ENCODE assay signal across 9 cellular contexts in the genomic region with DNA sequence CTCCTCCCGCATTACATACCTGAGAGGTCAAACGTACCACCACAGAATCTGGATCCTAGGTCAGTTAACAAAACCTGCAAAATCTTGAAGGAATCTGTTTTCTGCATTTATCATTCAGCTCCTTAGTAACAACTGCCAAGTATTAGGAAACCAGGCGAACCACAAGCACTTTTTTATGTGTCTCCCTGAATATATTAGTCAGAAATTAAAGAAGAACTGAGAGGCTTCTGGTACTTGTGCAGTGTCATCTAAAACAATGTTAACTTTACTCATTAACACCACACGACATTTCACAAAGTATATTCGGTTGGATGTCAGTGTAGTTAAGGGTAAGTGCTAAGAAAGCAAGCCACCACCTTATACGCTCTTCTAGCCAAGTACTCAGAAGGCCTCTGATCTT. TPM values are rescaled to one million over a fixed set of nuclear protein-coding genes. Genes with fewer than 3 reads are reported as not detected.
DNase-seq lines count a peak whose midpoint lies in the region; ATAC-seq lines count a peak whose summit lies in the region.
"Had no signal": no experiment of that assay in that cellular context is flagged by ENCODE, and none has a peak within 500 bp of the region (broad histone marks: within the 10 kb centered on the region; RNA-seq: fewer than 3 reads in every experiment).

No MANE protein-coding gene starts in this region.

- peaks cover 34% of the 10 kb centered on the region for H3K4me1 ChIP-seq in iPS-15b (ENCODE audit: control insufficient read depth, insufficient read depth, low read length)

- H3K27ac Mint-ChIP-seq in activated CD4-positive, alpha-beta T cell treated with anti-CD3 and anti-CD28 coated beads, Interleukin-2, amount 10 ng/mL, durations not matched to agents 24 days and 14 days: peak overlapping the region; percentile 99
- peak overlapping the region; percentile 100 for H3K27ac Mint-ChIP-seq in activated T-helper 17 cell treated with anti-CD3 and anti-CD28 coated beads, Interleukin-2, amount 50 U/mL, for 72 hours

- peaks cover 44% of the 10 kb centered on the region for H3K36me3 Mint-ChIP-seq in activated CD4-positive, alpha-beta T cell treated with anti-CD3 and anti-CD28 coated beads, Interleukin-2, amount 10 ng/mL, durations not matched to agents 24 days and 14 days (ENCODE audit: low read depth)
- H3K36me3 Mint-ChIP-seq in activated T-helper 17 cell treated with anti-CD3 and anti-CD28 coated beads, Interleukin-2, amount 50 U/mL, for 72 hours (ENCODE audit: low read depth): peaks cover 68% of the 10 kb centered on the region

- peaks cover 74% of the 10 kb centered on the region for H3K4me1 Mint-ChIP-seq in activated CD4-positive, alpha-beta T cell treated with anti-CD3 and anti-CD28 coated beads, Interleukin-2, amount 10 ng/mL, durations not matched to agents 24 days and 14 days
- peaks cover 72% of the 10 kb centered on the region for H3K4me1 Mint-ChIP-seq in activated T-helper 17 cell treated with anti-CD3 and anti-CD28 coated beads, Interleukin-2, amount 50 U/mL, for 72 hours

- intact Hi-C loops in activated CD4-positive, alpha-beta T cell treated with anti-CD3 and anti-CD28 coated beads, Interleukin-2, amount 10 ng/mL, durations not matched to agents 24 days and 14 days (cut with micrococcal nuclease): loop anchor here (10.0 kb wide), 1 partner anchor 331 kb away; no protein-coding TSS in a partner anchor

- no peaks in the 10 kb centered on the region for H3K27me3 Mint-ChIP-seq in activated CD4-positive, alpha-beta T cell treated with anti-CD3 and anti-CD28 coated beads, Interleukin-2, amount 10 ng/mL, durations not matched to agents 24 days and 14 days
- no peaks in the 10 kb centered on the region for H3K27me3 Mint-ChIP-seq in activated T-helper 17 cell treated with anti-CD3 and anti-CD28 coated beads, Interleukin-2, amount 50 U/mL, for 72 hours

- H3K9me3 ChIP-seq in iPS-15b (ENCODE audit: control insufficient read depth, insufficient read depth, low read length): no peaks in the 10 kb centered on the region

- no peak for DNase-seq in activated CD4-positive, alpha-beta T cell treated with anti-CD3 and anti-CD28 coated beads, Interleukin-2, amount 10 ng/mL, durations not matched to agents 24 days and 14 days
- no peak for DNase-seq in activated CD4-positive, alpha-beta T cell treated with anti-CD3 and anti-CD28 coated beads, Interleukin-2, amount 50 U/mL, for 48 hours
- peak; percentile 16 for DNase-seq in superior temporal gyrus (ENCODE audit: extremely low spot score)
- no peak for DNase-seq in pons (ENCODE audit: low spot score)

- peak; percentile 2 for ATAC-seq in activated T-helper 17 cell treated with anti-CD3 and anti-CD28 coated beads, Interleukin-2, amount 50 U/mL, for 72 hours (replicated peaks)
- no peak for ATAC-seq in GM19035 (IDR thresholded peaks at IDR 0.05; ENCODE audit: unreplicated experiment)
- no peak for ATAC-seq in HG03520 (IDR thresholded peaks at IDR 0.05; ENCODE audit: unreplicated experiment)
- ATAC-seq: foreskin keratinocyte had no signal

- H3K4me3 Mint-ChIP-seq in activated CD4-positive, alpha-beta T cell treated with anti-CD3 and anti-CD28 coated beads, Interleukin-2, amount 10 ng/mL, durations not matched to agents 24 days and 14 days: peak overlapping the region; percentile 99
- peak overlapping the region; percentile 98 for H3K4me3 Mint-ChIP-seq in activated T-helper 17 cell treated with anti-CD3 and anti-CD28 coated beads, Interleukin-2, amount 50 U/mL, for 72 hours

- no peak overlapping the region for H3K9ac ChIP-seq in iPS-15b (ENCODE audit: low read depth, low read length)

- no peaks in the 10 kb centered on the region for H3K9me3 Mint-ChIP-seq in activated CD4-positive, alpha-beta T cell treated with anti-CD3 and anti-CD28 coated beads, Interleukin-2, amount 10 ng/mL, durations not matched to agents 24 days and 14 days
- no peaks in the 10 kb centered on the region for H3K9me3 Mint-ChIP-seq in activated T-helper 17 cell treated with anti-CD3 and anti-CD28 coated beads, Interleukin-2, amount 50 U/mL, for 72 hours

- H3K27me3 ChIP-seq in iPS-15b (ENCODE audit: control insufficient read depth, insufficient read depth, low read length): no peaks in the 10 kb centered on the region
- H3K27me3 ChIP-seq: foreskin keratinocyte had no signal

- H3K36me3 ChIP-seq in iPS-15b (ENCODE audit: control insufficient read depth, insufficient read depth, low read length): no peaks in the 10 kb centered on the region

- peak overlapping the region; percentile 82 for H3K4me3 ChIP-seq in iPS-15b (ENCODE audit: low read depth, low read length)

RNA-seq across cellular contexts. Expression of a gene that starts 2.5 kb away (rescaled TPM):
- 83.2 and 85.1 TPM in 2 replicates for total RNA-seq in activated CD4-positive, alpha-beta T cell treated with anti-CD3 and anti-CD28 coated beads, Interleukin-2, amount 10 ng/mL, durations not matched to agents 24 days and 14 days
- 10 to 100 TPM; 34.4 to 49.1 TPM for total RNA-seq in activated T-helper 17 cell treated with anti-CD3 and anti-CD28 coated beads, Interleukin-2, amount 50 U/mL, for 72 hours
